In genomic region chr14:77890873-77891272, GRCh38 we compare ENCODE assay signal across 16 cellular contexts.
DNase-seq lines count a peak whose midpoint lies in the region; ATAC-seq and TF ChIP-seq lines count a peak whose summit lies in the region.
"Had no signal": no experiment of that assay in that cellular context is flagged by ENCODE, and none has a peak within 500 bp of the region (broad histone marks: within the 10 kb centered on the region; RNA-seq: fewer than 3 reads in every experiment).

No MANE protein-coding gene starts in this region.

- no peak overlapping the region for H4K91ac ChIP-seq in mesenchymal stem cell (ENCODE audit: low read length)

- H3K4ac ChIP-seq in mesenchymal stem cell (ENCODE audit: low read depth in 1 of 2, low read length in 2 of 2): no peak overlapping the region

- H3K27ac ChIP-seq in mesenchymal stem cell (ENCODE audit: low read length, poor library complexity, severe bottlenecking) (no peak overlapping the region), upper lobe of right lung (no peak overlapping the region)
- H3K27ac ChIP-seq: BLaER1 treated with 17β-estradiol and CSF1 and Interleukin-3, amounts not matched to agents 10 nM and 100 nM had no signal

- H4K8ac ChIP-seq in mesenchymal stem cell (ENCODE audit: low read length): no peak overlapping the region

- H2BK12ac ChIP-seq in mesenchymal stem cell (ENCODE audit: low read length in 2 of 2): no peak overlapping the region

- H3K14ac ChIP-seq in mesenchymal stem cell (ENCODE audit: low read length in 2 of 2): no peak overlapping the region

- peaks cover 24% of the 10 kb centered on the region for H3K36me3 Mint-ChIP-seq in HFFc6 (ENCODE audit: low read depth)

- no peak overlapping the region for H3K4me3 Mint-ChIP-seq in HFFc6
- H3K4me3 Mint-ChIP-seq: B cell; CD8-positive, alpha-beta T cell; GM23338 had no signal

- H3K36me3 ChIP-seq in mesenchymal stem cell (ENCODE audit: control insufficient read depth in 1 of 2, insufficient read depth in 2 of 2, low read depth in 1 of 2, low read length in 2 of 2): peaks cover 6 to 10% of the 10 kb centered on the region in 2 experiments
- no peaks in the 10 kb centered on the region for H3K36me3 ChIP-seq in upper lobe of right lung

- H2BK120ac ChIP-seq in mesenchymal stem cell (ENCODE audit: low read depth, low read length): no peak overlapping the region

- H3K4me1 ChIP-seq in mesenchymal stem cell (ENCODE audit: control insufficient read depth, insufficient read depth, low read depth, low read length) (no peaks in the 10 kb centered on the region), upper lobe of right lung (no peaks in the 10 kb centered on the region)

- H2BK5ac ChIP-seq in mesenchymal stem cell (ENCODE audit: low read depth, low read length, poor library complexity, severe bottlenecking): no peak overlapping the region

- no peak overlapping the region for H3K23ac ChIP-seq in mesenchymal stem cell (ENCODE audit: low read length in 2 of 2)

- no peak overlapping the region for H3K4me3 ChIP-seq in mesenchymal stem cell (ENCODE audit: insufficient read depth in 1 of 2, low read depth in 1 of 2, low read length in 2 of 2)
- no peak overlapping the region for H3K4me3 ChIP-seq in upper lobe of right lung
- H3K4me3 ChIP-seq: BLaER1 treated with 17β-estradiol and CSF1 and Interleukin-3, amounts not matched to agents 10 nM and 100 nM; GM23338 had no signal

- H3K9me3 ChIP-seq in mesenchymal stem cell (ENCODE audit: control insufficient read depth, low read length): peaks cover 19% of the 10 kb centered on the region
- H3K9me3 ChIP-seq in upper lobe of right lung: no peaks in the 10 kb centered on the region

- no peaks in the 10 kb centered on the region for H3K27me3 ChIP-seq in mesenchymal stem cell (ENCODE audit: control insufficient read depth in 1 of 2, insufficient read depth in 1 of 2, low read length in 2 of 2)
- H3K27me3 ChIP-seq in upper lobe of right lung: no peaks in the 10 kb centered on the region
- H3K27me3 ChIP-seq: BLaER1 treated with 17β-estradiol and CSF1 and Interleukin-3, amounts not matched to agents 10 nM and 100 nM had no signal

- peak overlapping the region; percentile 77; the same call in 1 of the 2 replicates for H3K27ac Mint-ChIP-seq in HFFc6
- H3K27ac Mint-ChIP-seq: B cell; CD8-positive, alpha-beta T cell; GM23338 had no signal

- TF ChIP-seq CTCF in HFFc6 (IDR thresholded peaks at IDR 0.05) (no peak), upper lobe of right lung (IDR thresholded peaks at IDR 0.05) (no peak), GM10266 (IDR thresholded peaks at IDR 0.05; ENCODE audit: control insufficient read depth, insufficient read depth, low read depth, missing control alignments) (no peak)

- peak overlapping the region; percentile 75 for H3K9ac ChIP-seq in mesenchymal stem cell (ENCODE audit: low read length)
- H3K9ac ChIP-seq: BLaER1 treated with 17β-estradiol and CSF1 and Interleukin-3, amounts not matched to agents 10 nM and 100 nM had no signal

- H2AK5ac ChIP-seq in mesenchymal stem cell (ENCODE audit: low read length, severe bottlenecking): no peak overlapping the region

- DNase-seq in NCI-H2171 treated with DMSO at 0.1 percent for 48 hours (lab: John Stamatoyannopoulos, UW) (peak; percentile 22), NCI-H2171 (lab: John Stamatoyannopoulos, UW) (no peak), HFFc6 (no peak), mesenchymal stem cell (no peak), upper lobe of right lung (no peak), dedifferentiated amniotic fluid mesenchymal stem cell (ENCODE audit: extremely low spot score) (no peak), GM10266 (ENCODE audit: extremely low spot score) (no peak)
- DNase-seq: Calu3; CD8-positive, alpha-beta T cell; DND-41; EL; HCEC 1CT; IMR-90 had no signal

- no peak overlapping the region for H3K18ac ChIP-seq in mesenchymal stem cell (ENCODE audit: low read depth in 1 of 2, low read length in 2 of 2)

- H3K4me2 ChIP-seq in mesenchymal stem cell (ENCODE audit: low read length, poor library complexity, severe bottlenecking): no peak overlapping the region
- H3K4me2 ChIP-seq: BLaER1 treated with 17β-estradiol and CSF1 and Interleukin-3, amounts not matched to agents 10 nM and 100 nM; GM23338 had no signal

- H3K4me1 Mint-ChIP-seq in HFFc6 (ENCODE audit: low read depth): peaks cover 31% of the 10 kb centered on the region
- H3K4me1 Mint-ChIP-seq: B cell, GM23338 had no signal

- H3K79me1 ChIP-seq in mesenchymal stem cell (replicated peaks; ENCODE audit: low read length, poor library complexity, severe bottlenecking): no peaks in the 10 kb centered on the region

- intact Hi-C loops in upper lobe of right lung (cut with DNase I): no loop called here

- H3K9me3 Mint-ChIP-seq in HFFc6: peaks cover 12% of the 10 kb centered on the region
- H3K9me3 Mint-ChIP-seq: GM23338 had no signal

- H3K27me3 Mint-ChIP-seq in HFFc6 (ENCODE audit: insufficient read depth): peaks cover 1% of the 10 kb centered on the region; the same call in 1 of the 2 replicates
- H3K27me3 Mint-ChIP-seq: B cell had no signal

- H2BK15ac ChIP-seq in mesenchymal stem cell (ENCODE audit: low read depth, poor library complexity, severe bottlenecking): no peak overlapping the region

- 81% methylated on average over 4 of the region's 4 CpGs for WGBS in mesenchymal stem cell

- H2AFZ ChIP-seq in mesenchymal stem cell (ENCODE audit: low read depth, low read length): no peak overlapping the region
- H2AFZ ChIP-seq: GM23338 had no signal

- peak; percentile 13 for ATAC-seq in upper lobe of right lung
- ATAC-seq: CD8-positive, alpha-beta T cell; GM23338 had no signal
